In genomic region chr3:55583475-55583874, GRCh38 we compare ENCODE assay signal across 9 cellular contexts.
"Had no signal": no experiment of that assay in that cellular context is flagged by ENCODE, and none has a peak within 500 bp of the region (broad histone marks: within the 10 kb centered on the region; RNA-seq: fewer than 3 reads in every experiment).

No MANE protein-coding gene starts in this region.

- H2AFZ ChIP-seq: GM23338 had no signal

- H3K4me2 ChIP-seq: GM23338 had no signal

- H3K4me3 ChIP-seq: GM23338, K562 had no signal

- FAIRE-seq: H1, H54, HTR-8/SVneo, K562 had no signal

- DNase-seq: H9, HCEC 1CT, IMR-90, KG1 had no signal

- ATAC-seq: GM23338, K562 had no signal
